Comparison of ENCODE assay signal across 24 cellular contexts in the genomic region with DNA sequence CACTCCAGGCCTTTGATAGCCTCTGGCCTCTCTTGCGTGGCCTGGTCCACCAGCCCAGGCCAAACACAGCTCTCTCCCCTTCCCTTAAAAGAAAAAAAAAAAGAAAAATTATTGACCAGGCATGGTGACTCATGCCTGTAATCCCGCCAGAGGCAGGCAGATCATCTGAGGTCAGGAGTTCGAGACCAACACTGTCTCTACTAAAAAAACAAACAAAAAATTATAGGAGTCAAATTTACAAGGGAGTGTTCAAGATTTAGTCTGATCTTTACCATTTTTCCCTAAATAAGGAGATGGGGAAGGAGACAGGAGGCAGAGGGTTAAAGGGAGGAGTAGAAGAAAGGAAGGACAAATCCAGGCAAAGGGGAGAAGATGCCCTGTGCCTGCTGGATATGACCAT.
DNase-seq lines count a peak whose midpoint lies in the region; ATAC-seq and TF ChIP-seq lines count a peak whose summit lies in the region.
"Had no signal": no experiment of that assay in that cellular context is flagged by ENCODE, and none has a peak within 500 bp of the region (broad histone marks: within the 10 kb centered on the region; RNA-seq: fewer than 3 reads in every experiment).

No MANE protein-coding gene starts in this region.

- H3K27me3 ChIP-seq in MG63 (peaks cover 3% of the 10 kb centered on the region), esophagus muscularis mucosa (no peaks in the 10 kb centered on the region)

- H3K27ac Mint-ChIP-seq in activated CD8-positive, alpha-beta T cell treated with anti-CD3 and anti-CD28 coated beads, Interleukin-2, amount 10 ng/mL, durations not matched to agents 7 days and 5 days: peak overlapping the region; percentile 46
- no peak overlapping the region for H3K27ac Mint-ChIP-seq in activated CD8-positive, alpha-beta T cell treated with anti-CD3 and anti-CD28 coated beads for 36 hours
- H3K27ac Mint-ChIP-seq in immature natural killer cell: peak overlapping the region; percentile 35 to 98 (median 77)
- H3K27ac Mint-ChIP-seq: B cell had no signal

- peaks cover 6% of the 10 kb centered on the region for H3K9me3 Mint-ChIP-seq in activated CD8-positive, alpha-beta T cell treated with anti-CD3 and anti-CD28 coated beads, Interleukin-2, amount 10 ng/mL, durations not matched to agents 7 days and 5 days (ENCODE audit: insufficient read depth)
- no peaks in the 10 kb centered on the region for H3K9me3 Mint-ChIP-seq in activated CD8-positive, alpha-beta T cell treated with anti-CD3 and anti-CD28 coated beads for 36 hours
- no peaks in the 10 kb centered on the region for H3K9me3 Mint-ChIP-seq in immature natural killer cell

- TF ChIP-seq POLR2A in esophagus muscularis mucosa (IDR thresholded peaks at IDR 0.05; ENCODE audit: low read depth): no peak

- peaks cover 63% of the 10 kb centered on the region for H3K36me3 Mint-ChIP-seq in activated CD8-positive, alpha-beta T cell treated with anti-CD3 and anti-CD28 coated beads, Interleukin-2, amount 10 ng/mL, durations not matched to agents 7 days and 5 days (ENCODE audit: low read depth)
- H3K36me3 Mint-ChIP-seq in activated CD8-positive, alpha-beta T cell treated with anti-CD3 and anti-CD28 coated beads for 36 hours (ENCODE audit: low read depth): no peaks in the 10 kb centered on the region
- peaks cover 0 to 3% (median 0%) of the 10 kb centered on the region in 3 donors for H3K36me3 Mint-ChIP-seq in immature natural killer cell

- CTCF ChIA-PET in activated CD8-positive, alpha-beta T cell treated with anti-CD3 and anti-CD28 coated beads, Interleukin-2, amount 10 ng/mL, durations not matched to agents 7 days and 5 days (lab: Charles Lee): no interaction called here
- CTCF ChIA-PET in activated CD8-positive, alpha-beta T cell treated with anti-CD3 and anti-CD28 coated beads for 36 hours (lab: Charles Lee): no interaction called here

- H3K4me1 ChIP-seq in esophagus muscularis mucosa: peaks cover 0 to 9% (median 5%) of the 10 kb centered on the region in 4 donors

- DNase-seq in activated CD8-positive, alpha-beta T cell treated with anti-CD3 and anti-CD28 coated beads, Interleukin-2, amount 10 ng/mL, durations not matched to agents 7 days and 5 days: no peak
- DNase-seq in activated CD8-positive, alpha-beta T cell treated with anti-CD3 and anti-CD28 coated beads for 36 hours: no peak
- DNase-seq in EH (ENCODE audit: low read depth): peak; percentile 4
- peak; percentile 24 for DNase-seq in MG63
- no peak for DNase-seq in immature natural killer cell
- no peak for DNase-seq in LoVo (ENCODE audit: low spot score)
- DNase-seq in esophagus muscularis mucosa (ENCODE audit: extremely low spot score): no peak
- DNase-seq in amniotic stem cell (lab: John Stamatoyannopoulos, UW): no peak
- DNase-seq: Calu3, GM23248, H7, KBM-7, NCI-H1092, NCI-H1436, NCI-H187, NCI-H2081 treated with DMSO at 0.1 percent for 48 hours, NCI-H2171 treated with DMSO at 0.1 percent for 48 hours, NCI-H345, NCI-H524, NCI-H748 treated with DMSO at 0.1 percent for 48 hours, PC-3, SHP77 had no signal

- H3K36me3 ChIP-seq in MG63 (no peaks in the 10 kb centered on the region), esophagus muscularis mucosa (no peaks in the 10 kb centered on the region)

- H3K9me3 ChIP-seq in MG63 (no peaks in the 10 kb centered on the region), esophagus muscularis mucosa (no peaks in the 10 kb centered on the region)

- WGBS in esophagus muscularis mucosa: 69% methylated on average over 3 of the region's 3 CpGs

- H3K4me3 Mint-ChIP-seq in activated CD8-positive, alpha-beta T cell treated with anti-CD3 and anti-CD28 coated beads, Interleukin-2, amount 10 ng/mL, durations not matched to agents 7 days and 5 days: no peak overlapping the region
- no peak overlapping the region for H3K4me3 Mint-ChIP-seq in activated CD8-positive, alpha-beta T cell treated with anti-CD3 and anti-CD28 coated beads for 36 hours
- H3K4me3 Mint-ChIP-seq in immature natural killer cell: no peak overlapping the region
- H3K4me3 Mint-ChIP-seq: B cell had no signal

- H3K27me3 Mint-ChIP-seq in activated CD8-positive, alpha-beta T cell treated with anti-CD3 and anti-CD28 coated beads, Interleukin-2, amount 10 ng/mL, durations not matched to agents 7 days and 5 days (ENCODE audit: low read depth): no peaks in the 10 kb centered on the region
- no peaks in the 10 kb centered on the region for H3K27me3 Mint-ChIP-seq in activated CD8-positive, alpha-beta T cell treated with anti-CD3 and anti-CD28 coated beads for 36 hours
- peaks cover 9 to 22% (median 14%) of the 10 kb centered on the region in 3 donors for H3K27me3 Mint-ChIP-seq in immature natural killer cell (ENCODE audit: low read depth in 3 of 3)

- no peak for ATAC-seq in activated CD8-positive, alpha-beta T cell treated with anti-CD3 and anti-CD28 coated beads, Interleukin-2, amount 10 ng/mL, durations not matched to agents 7 days and 5 days
- no peak for ATAC-seq in activated CD8-positive, alpha-beta T cell treated with anti-CD3 and anti-CD28 coated beads for 36 hours
- ATAC-seq: PC-3 had no signal

- intact Hi-C loops in activated CD8-positive, alpha-beta T cell treated with anti-CD3 and anti-CD28 coated beads for 36 hours (cut with micrococcal nuclease): no loop called here
- intact Hi-C loops in esophagus muscularis mucosa (cut with DNase I): no loop called here

- no peak for TF ChIP-seq EP300 in esophagus muscularis mucosa (IDR thresholded peaks at IDR 0.05)

- no peak overlapping the region for H3K27ac ChIP-seq in esophagus muscularis mucosa (replicated peaks in 1 of 4)
- H3K27ac ChIP-seq: 22Rv1, GM23248 had no signal

- POLR2A ChIA-PET in activated CD8-positive, alpha-beta T cell treated with anti-CD3 and anti-CD28 coated beads, Interleukin-2, amount 10 ng/mL, durations not matched to agents 7 days and 5 days (lab: Charles Lee): no interaction called here
- POLR2A ChIA-PET in activated CD8-positive, alpha-beta T cell treated with anti-CD3 and anti-CD28 coated beads for 36 hours (lab: Charles Lee): no interaction called here

- H3K4me3 ChIP-seq in MG63: no peak overlapping the region
- H3K4me3 ChIP-seq in esophagus muscularis mucosa: no peak overlapping the region
- H3K4me3 ChIP-seq: GM23248 had no signal

- no peak for TF ChIP-seq CTCF in activated CD8-positive, alpha-beta T cell treated with anti-CD3 and anti-CD28 coated beads for 36 hours (IDR thresholded peaks at IDR 0.05)
- no peak for TF ChIP-seq CTCF in esophagus muscularis mucosa (IDR thresholded peaks at IDR 0.05)

- H3K4me1 Mint-ChIP-seq in activated CD8-positive, alpha-beta T cell treated with anti-CD3 and anti-CD28 coated beads, Interleukin-2, amount 10 ng/mL, durations not matched to agents 7 days and 5 days (ENCODE audit: low read depth): peaks cover 55% of the 10 kb centered on the region
- peaks cover 25% of the 10 kb centered on the region for H3K4me1 Mint-ChIP-seq in activated CD8-positive, alpha-beta T cell treated with anti-CD3 and anti-CD28 coated beads for 36 hours (ENCODE audit: low read depth)
- H3K4me1 Mint-ChIP-seq in immature natural killer cell: peaks cover 64 to 66% of the 10 kb centered on the region in 2 donors
- H3K4me1 Mint-ChIP-seq: B cell had no signal

Comparison
In these comparisons a context has a peak if more than half of its experiments do, and no peak if none do; other contexts are left out.
1. DNase-seq: peak in EH (single experiment) and MG63 (single experiment); none in activated CD8-positive, alpha-beta T cell treated with anti-CD3 and anti-CD28 coated beads, Interleukin-2, amount 10 ng/mL, durations not matched to agents 7 days and 5 days (single experiment), activated CD8-positive, alpha-beta T cell treated with anti-CD3 and anti-CD28 coated beads for 36 hours (single experiment), immature natural killer cell (0 of 3), LoVo (single experiment), esophagus muscularis mucosa (single experiment) and amniotic stem cell (single experiment).